Comparison of ENCODE assay signal across 1 cellular context in the genomic region with DNA sequence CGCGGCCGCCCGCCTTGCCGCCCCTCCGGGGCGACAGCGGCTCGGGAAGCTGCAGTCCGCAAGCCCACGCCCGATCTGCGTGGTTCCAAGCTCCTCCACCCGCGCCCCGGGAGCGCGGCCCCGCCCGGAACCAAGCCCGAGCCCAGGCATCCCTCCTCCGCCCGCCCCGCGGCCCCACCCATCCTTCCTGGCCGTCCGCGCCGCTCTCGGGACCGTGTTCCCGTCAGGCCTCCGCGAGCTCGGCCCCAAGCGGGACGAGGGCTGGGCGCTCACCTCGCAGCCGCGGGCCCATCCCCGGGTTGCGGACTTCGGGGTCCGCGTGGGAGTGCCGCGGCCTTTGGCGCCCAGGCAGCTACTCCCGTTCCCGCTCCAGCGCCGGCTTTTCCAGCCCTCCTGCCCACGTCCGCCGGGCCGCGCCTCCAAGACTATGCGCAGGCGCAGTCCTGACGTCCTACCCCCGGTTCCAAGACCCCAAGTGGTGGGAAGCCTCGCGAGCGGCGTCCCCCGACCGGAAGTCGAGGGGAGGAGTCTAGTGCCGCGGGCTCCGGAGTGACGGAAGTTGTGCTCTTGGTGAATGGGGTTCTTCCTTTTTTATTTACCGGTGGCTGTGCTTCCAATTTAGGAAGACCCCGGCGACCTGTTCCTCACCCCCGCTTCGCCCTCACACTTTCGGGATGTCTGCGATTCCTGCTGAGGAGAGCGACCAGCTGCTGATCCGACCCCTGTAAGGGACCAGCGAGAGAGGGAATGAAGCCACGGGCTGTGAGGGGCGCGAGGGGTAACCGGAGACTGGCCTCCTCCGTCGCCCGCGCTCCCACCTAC.
TF ChIP-seq lines count a peak whose summit lies in the region.

CPSF3 (plus strand) TSS at position 555 of the 822 bp plus-strand sequence; CDS start at position 675, 120 bp downstream.
A gene with protein sequence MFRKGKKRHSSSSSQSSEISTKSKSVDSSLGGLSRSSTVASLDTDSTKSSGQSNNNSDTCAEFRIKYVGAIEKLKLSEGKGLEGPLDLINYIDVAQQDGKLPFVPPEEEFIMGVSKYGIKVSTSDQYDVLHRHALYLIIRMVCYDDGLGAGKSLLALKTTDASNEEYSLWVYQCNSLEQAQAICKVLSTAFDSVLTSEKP (minus strand): TSS at position 429 of the 822 bp plus-strand sequence. CDS start 4,831 bp downstream, outside the sequence.

TF ChIP-seq in HepG2, 621 proteins besides CTCF, POLR2A, EP300 and RAD21 (continued from another document and continues in another):
- TF ChIP-seq, protein P1, sequence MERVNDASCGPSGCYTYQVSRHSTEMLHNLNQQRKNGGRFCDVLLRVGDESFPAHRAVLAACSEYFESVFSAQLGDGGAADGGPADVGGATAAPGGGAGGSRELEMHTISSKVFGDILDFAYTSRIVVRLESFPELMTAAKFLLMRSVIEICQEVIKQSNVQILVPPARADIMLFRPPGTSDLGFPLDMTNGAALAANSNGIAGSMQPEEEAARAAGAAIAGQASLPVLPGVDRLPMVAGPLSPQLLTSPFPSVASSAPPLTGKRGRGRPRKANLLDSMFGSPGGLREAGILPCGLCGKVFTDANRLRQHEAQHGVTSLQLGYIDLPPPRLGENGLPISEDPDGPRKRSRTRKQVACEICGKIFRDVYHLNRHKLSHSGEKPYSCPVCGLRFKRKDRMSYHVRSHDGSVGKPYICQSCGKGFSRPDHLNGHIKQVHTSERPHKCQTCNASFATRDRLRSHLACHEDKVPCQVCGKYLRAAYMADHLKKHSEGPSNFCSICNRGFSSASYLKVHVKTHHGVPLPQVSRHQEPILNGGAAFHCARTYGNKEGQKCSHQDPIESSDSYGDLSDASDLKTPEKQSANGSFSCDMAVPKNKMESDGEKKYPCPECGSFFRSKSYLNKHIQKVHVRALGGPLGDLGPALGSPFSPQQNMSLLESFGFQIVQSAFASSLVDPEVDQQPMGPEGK (CRISPR knock-in tag; IDR thresholded peaks at IDR 0.05) = peak; percentile 81
- TF ChIP-seq ZMAT3 (CRISPR knock-in tag; conservative IDR thresholded peaks at IDR 0.05) (peak; percentile 92), ZNF562 (CRISPR knock-in tag; IDR thresholded peaks at IDR 0.05; ENCODE audit: borderline replicate concordance) (no peak; the same call in 1 of the 2 replicates), PHF8 (CRISPR knock-in tag; IDR thresholded peaks at IDR 0.05) (peak; percentile 89), FOXM1 (CRISPR knock-in tag; IDR thresholded peaks at IDR 0.05) (0 out of 2 replicates have a peak, but pooled peaks have one; percentile 25), TEAD3 (CRISPR knock-in tag; optimal IDR thresholded peaks at IDR 0.05; ENCODE audit: borderline replicate concordance) (peak; percentile 80), NR2F2 (IDR thresholded peaks at IDR 0.05; ENCODE audit: borderline replicate concordance, low read depth) (peak; percentile 59; the same call in 1 of the 2 replicates), XRCC5 (optimal IDR thresholded peaks at IDR 0.05; ENCODE audit: low read length) (peak; percentile 92), FLYWCH1 (CRISPR knock-in tag; IDR thresholded peaks at IDR 0.05) (peak; percentile 52; the same call in 1 of the 2 replicates), DPF2 (CRISPR knock-in tag; IDR thresholded peaks at IDR 0.05; ENCODE audit: borderline replicate concordance, low read depth) (no peak), NCOA5 (CRISPR knock-in tag; IDR thresholded peaks at IDR 0.05) (no peak), RFXAP (CRISPR knock-in tag; IDR thresholded peaks at IDR 0.05; ENCODE audit: borderline replicate concordance) (peak; percentile 89), ZFP1 (CRISPR knock-in tag; IDR thresholded peaks at IDR 0.05) (no peak), MIER2 (CRISPR knock-in tag; IDR thresholded peaks at IDR 0.05) (0 out of 2 replicates have a peak, but pooled peaks have one; percentile 13), MAFG (CRISPR knock-in tag; IDR thresholded peaks at IDR 0.05) (no peak), ZNF644 (CRISPR knock-in tag; IDR thresholded peaks at IDR 0.05; ENCODE audit: low read depth) (peak; percentile 47; the same call in 1 of the 2 replicates), ZXDC (CRISPR knock-in tag; IDR thresholded peaks at IDR 0.05) (peak; percentile 74), PBX2 (CRISPR knock-in tag; IDR thresholded peaks at IDR 0.05) (no peak), ZNF333 (CRISPR knock-in tag; IDR thresholded peaks at IDR 0.05; ENCODE audit: borderline replicate concordance) (peak; percentile 93), TBX3 (IDR thresholded peaks at IDR 0.05; ENCODE audit: borderline replicate concordance) (peak; percentile 33; the same call in 1 of the 2 replicates), ZMYM3 (CRISPR knock-in tag; IDR thresholded peaks at IDR 0.05) (peak; percentile 71), ZBTB37 (CRISPR knock-in tag; IDR thresholded peaks at IDR 0.05) (no peak; the same call in 1 of the 2 replicates), ZNF264 (CRISPR knock-in tag; IDR thresholded peaks at IDR 0.05) (0 out of 2 replicates have a peak, but pooled peaks have one; percentile 7), ZNF331 (CRISPR knock-in tag; IDR thresholded peaks at IDR 0.05) (peak; percentile 44; the same call in 1 of the 2 replicates), DZIP1 (CRISPR knock-in tag; IDR thresholded peaks at IDR 0.05) (peak; percentile 25; the same call in 1 of the 2 replicates), ZNF292 (CRISPR knock-in tag; IDR thresholded peaks at IDR 0.05; ENCODE audit: borderline replicate concordance, low read depth) (no peak), ZNF549 (CRISPR knock-in tag; IDR thresholded peaks at IDR 0.05) (no peak), ZFAT (CRISPR knock-in tag; conservative IDR thresholded peaks at IDR 0.05) (no peak), ZNF354B (CRISPR knock-in tag; IDR thresholded peaks at IDR 0.05) (no peak), ZNF691 (CRISPR knock-in tag; IDR thresholded peaks at IDR 0.05; ENCODE audit: borderline replicate concordance, low read depth) (peak; percentile 61; the same call in 1 of the 2 replicates), ZZZ3 (CRISPR knock-in tag; IDR thresholded peaks at IDR 0.05; ENCODE audit: borderline replicate concordance) (no peak; the same call in 1 of the 2 replicates), POLR2AphosphoS5 (IDR thresholded peaks at IDR 0.05; ENCODE audit: low read depth, low read length) (peak; percentile 88), ZNF501 (CRISPR knock-in tag; IDR thresholded peaks at IDR 0.05) (peak; percentile 95), SRSF9 (IDR thresholded peaks at IDR 0.05; ENCODE audit: borderline replicate concordance, insufficient read depth, low read depth, low read length, poor library complexity, severe bottlenecking) (no peak), SIX1 (CRISPR knock-in tag; IDR thresholded peaks at IDR 0.05; ENCODE audit: borderline replicate concordance) (no peak; the same call in 1 of the 2 replicates), RXRB (CRISPR knock-in tag; IDR thresholded peaks at IDR 0.05; ENCODE audit: borderline replicate concordance) (no peak; the same call in 1 of the 2 replicates), CCDC6 (CRISPR knock-in tag; IDR thresholded peaks at IDR 0.05) (no peak; the same call in 1 of the 2 replicates), ZNF577 (CRISPR knock-in tag; IDR thresholded peaks at IDR 0.05; ENCODE audit: borderline replicate concordance, low read depth) (no peak), ZNF24 (IDR thresholded peaks at IDR 0.05) (0 out of 2 replicates have a peak, but pooled peaks have one; percentile 8), ZNF775 (CRISPR knock-in tag; IDR thresholded peaks at IDR 0.05; ENCODE audit: borderline replicate concordance) (no peak)
- TF ChIP-seq, protein P2, sequence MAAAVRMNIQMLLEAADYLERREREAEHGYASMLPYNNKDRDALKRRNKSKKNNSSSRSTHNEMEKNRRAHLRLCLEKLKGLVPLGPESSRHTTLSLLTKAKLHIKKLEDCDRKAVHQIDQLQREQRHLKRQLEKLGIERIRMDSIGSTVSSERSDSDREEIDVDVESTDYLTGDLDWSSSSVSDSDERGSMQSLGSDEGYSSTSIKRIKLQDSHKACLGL (CRISPR knock-in tag; IDR thresholded peaks at IDR 0.05) = peak; percentile 86
- TF ChIP-seq, protein P3, sequence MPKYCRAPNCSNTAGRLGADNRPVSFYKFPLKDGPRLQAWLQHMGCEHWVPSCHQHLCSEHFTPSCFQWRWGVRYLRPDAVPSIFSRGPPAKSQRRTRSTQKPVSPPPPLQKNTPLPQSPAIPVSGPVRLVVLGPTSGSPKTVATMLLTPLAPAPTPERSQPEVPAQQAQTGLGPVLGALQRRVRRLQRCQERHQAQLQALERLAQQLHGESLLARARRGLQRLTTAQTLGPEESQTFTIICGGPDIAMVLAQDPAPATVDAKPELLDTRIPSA (CRISPR knock-in tag; IDR thresholded peaks at IDR 0.05; ENCODE audit: borderline replicate concordance) = peak; percentile 90
- TF ChIP-seq, protein P4, sequence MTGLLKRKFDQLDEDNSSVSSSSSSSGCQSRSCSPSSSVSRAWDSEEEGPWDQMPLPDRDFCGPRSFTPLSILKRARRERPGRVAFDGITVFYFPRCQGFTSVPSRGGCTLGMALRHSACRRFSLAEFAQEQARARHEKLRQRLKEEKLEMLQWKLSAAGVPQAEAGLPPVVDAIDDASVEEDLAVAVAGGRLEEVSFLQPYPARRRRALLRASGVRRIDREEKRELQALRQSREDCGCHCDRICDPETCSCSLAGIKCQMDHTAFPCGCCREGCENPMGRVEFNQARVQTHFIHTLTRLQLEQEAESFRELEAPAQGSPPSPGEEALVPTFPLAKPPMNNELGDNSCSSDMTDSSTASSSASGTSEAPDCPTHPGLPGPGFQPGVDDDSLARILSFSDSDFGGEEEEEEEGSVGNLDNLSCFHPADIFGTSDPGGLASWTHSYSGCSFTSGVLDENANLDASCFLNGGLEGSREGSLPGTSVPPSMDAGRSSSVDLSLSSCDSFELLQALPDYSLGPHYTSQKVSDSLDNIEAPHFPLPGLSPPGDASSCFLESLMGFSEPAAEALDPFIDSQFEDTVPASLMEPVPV (CRISPR knock-in tag; IDR thresholded peaks at IDR 0.05) = no peak; the same call in 1 of the 2 replicates
